10 cellular contexts compared by ENCODE assay signal in the genomic region with DNA sequence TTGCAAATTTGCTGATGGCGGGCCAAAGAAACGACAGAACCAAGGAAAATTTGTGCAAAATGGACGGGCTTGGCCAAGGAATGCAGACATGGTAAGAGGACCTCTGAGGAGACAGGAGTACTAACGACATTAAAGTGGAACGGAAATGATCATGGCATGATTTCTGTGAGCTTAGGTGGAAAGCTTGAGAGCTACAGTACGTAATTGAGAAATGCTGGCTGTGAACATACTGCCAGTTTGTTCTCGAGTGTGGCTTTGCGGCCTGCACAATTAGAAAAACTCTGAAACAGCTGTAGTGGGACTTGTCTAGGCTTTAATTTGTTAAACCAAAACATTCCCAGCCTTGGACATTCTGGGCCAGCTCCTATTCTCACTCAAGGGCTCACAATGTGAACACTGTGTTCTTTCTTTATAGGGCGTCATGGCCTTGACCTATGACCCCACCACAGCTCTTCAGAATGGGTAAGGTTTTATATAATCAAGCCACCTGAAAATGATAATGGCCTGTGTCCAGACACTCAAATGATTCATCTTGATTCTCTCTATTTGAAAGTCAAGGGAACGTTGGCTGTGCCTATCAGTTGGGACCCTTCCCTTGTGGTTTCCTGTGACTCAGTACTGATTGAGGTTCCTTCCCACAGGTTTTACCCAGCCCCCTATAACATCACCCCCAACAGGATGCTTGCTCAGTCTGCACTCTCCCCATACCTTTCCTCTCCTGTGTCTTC. TPM values are rescaled to one million over a fixed set of nuclear protein-coding genes. Genes with fewer than 3 reads are reported as not detected.
A peak's percentile ranks its signal among the peaks of the same experiment; 100 is the strongest.
DNase-seq lines count a peak whose midpoint lies in the region; ATAC-seq, FAIRE-seq and TF ChIP-seq lines count a peak whose summit lies in the region.
"Had no signal": no experiment of that assay in that cellular context is flagged by ENCODE, and none has a peak within 500 bp of the region (broad histone marks: within the 10 kb centered on the region; RNA-seq: fewer than 3 reads in every experiment).

No MANE protein-coding gene starts in this region.

- no peaks in the 10 kb centered on the region for H3K9me3 ChIP-seq in CD8-positive, alpha-beta T cell (ENCODE audit: low read length)
- H3K9me3 ChIP-seq in HepG2 (ENCODE audit: low read length), result no peaks in the 10 kb centered on the region

- no peak overlapping the region for H3K4me3 ChIP-seq in CD8-positive, alpha-beta T cell (ENCODE audit: low read depth, low read length)
- H3K4me3 ChIP-seq in HepG2 (replicated peaks in 1 of 3; ENCODE audit: insufficient read depth in 1 of 3, low read depth in 2 of 3, low read length in 3 of 3), result no peak overlapping the region

- no peak overlapping the region for H3K9ac ChIP-seq in HepG2 (ENCODE audit: insufficient read depth, low read depth, low read length)

- no peaks in the 10 kb centered on the region for H4K20me1 ChIP-seq in HepG2 (ENCODE audit: insufficient read depth, low read length)

- peak; percentile 92 for ATAC-seq in CD8-positive, alpha-beta T cell
- ATAC-seq in HepG2 (peak; percentile 43; the same call in 2 of the 3 replicates), HG02884 (IDR thresholded peaks at IDR 0.05; ENCODE audit: unreplicated experiment) (no peak), HG03378 (IDR thresholded peaks at IDR 0.05; ENCODE audit: unreplicated experiment) (no peak)

- no peak for TF ChIP-seq POLR2A in HepG2 (IDR thresholded peaks at IDR 0.05; ENCODE audit: insufficient read depth in 1 of 2, low read depth in 2 of 2, low read length in 2 of 2)

- H3K27ac ChIP-seq in CD8-positive, alpha-beta T cell (ENCODE audit: low read depth, low read length), result no peak overlapping the region
- no peak overlapping the region for H3K27ac ChIP-seq in HepG2 (ENCODE audit: extremely low read length, insufficient read depth, low read length)
- H3K27ac ChIP-seq: WERI-Rb-1 had no signal

- in situ Hi-C loops in HepG2 (cut with HindIII; ENCODE audit: extremely low pct_ligation_motif_present, low pct_unique_long_range_greater_than_20kb), result no loop called here

- POLR2A ChIA-PET in CD8-positive, alpha-beta T cell (lab: Charles Lee), result interaction anchor here (0.6 to 1.4 kb wide), 2 partner anchors 55 to 1196 kb away, joined by 3 to 5 read pairs; no protein-coding TSS in a partner anchor
- POLR2A ChIA-PET in HepG2 (lab: Yijun Ruan, JAX), result no interaction called here

- H3K4me1 Mint-ChIP-seq in CD8-positive, alpha-beta T cell (ENCODE audit: low read depth), result peaks cover 16% of the 10 kb centered on the region

- no peaks in the 10 kb centered on the region for H3K36me3 Mint-ChIP-seq in CD8-positive, alpha-beta T cell

- peak overlapping the region; percentile 58 for H3K27ac Mint-ChIP-seq in CD8-positive, alpha-beta T cell

- H3K79me2 ChIP-seq in HepG2 (ENCODE audit: insufficient read depth, low read length), result no peaks in the 10 kb centered on the region

- CTCF ChIA-PET in CD8-positive, alpha-beta T cell (lab: Charles Lee), result interaction anchor here (0.9 to 2.1 kb wide), 8 partner anchors 9 to 74 kb away, joined by 3 to 20 read pairs (median 5); partner anchors contain the start of gene RBMS2
- CTCF ChIA-PET in HepG2 (lab: Yijun Ruan, JAX; ENCODE audit: low intra/inter-chr PET ratio, low total read pairs), result no interaction called here

- peak overlapping the region; percentile 37 for H3K4me3 Mint-ChIP-seq in CD8-positive, alpha-beta T cell

- H3K27me3 Mint-ChIP-seq in CD8-positive, alpha-beta T cell (ENCODE audit: low read depth), result no peaks in the 10 kb centered on the region

- FAIRE-seq in HepG2 (lab: Jason Lieb, UNC), result no peak

- no peaks in the 10 kb centered on the region for H3K27me3 ChIP-seq in CD8-positive, alpha-beta T cell (ENCODE audit: insufficient read depth, low read length)
- no peaks in the 10 kb centered on the region for H3K27me3 ChIP-seq in HepG2 (ENCODE audit: control insufficient read depth in 1 of 2, insufficient read depth in 2 of 2, low read length in 2 of 2)

- H3K36me3 ChIP-seq in CD8-positive, alpha-beta T cell (ENCODE audit: insufficient read depth, low read length), result no peaks in the 10 kb centered on the region
- H3K36me3 ChIP-seq in HepG2 (replicated peaks in 1 of 2; ENCODE audit: control insufficient read depth in 1 of 2, insufficient read depth in 2 of 2, low read length in 2 of 2), result no peaks in the 10 kb centered on the region
- H3K36me3 ChIP-seq: WERI-Rb-1 had no signal

- TF ChIP-seq EP300 in HepG2 (IDR thresholded peaks at IDR 0.05; ENCODE audit: low read depth in 2 of 2, low read length in 2 of 2), result no peak
- TF ChIP-seq EP300 in HepG2 (CRISPR knock-in tag; IDR thresholded peaks at IDR 0.05; ENCODE audit: borderline replicate concordance), result no peak

- no peak for TF ChIP-seq CTCF in CD8-positive, alpha-beta T cell (IDR thresholded peaks at IDR 0.05)
- no peak for TF ChIP-seq CTCF in HepG2 (CRISPR knock-in tag; IDR thresholded peaks at IDR 0.05)

- H3K4me1 ChIP-seq in CD8-positive, alpha-beta T cell (ENCODE audit: insufficient read depth, low read length), result peaks cover 19% of the 10 kb centered on the region
- H3K4me1 ChIP-seq in HepG2 (ENCODE audit: insufficient read depth, low read length), result peaks cover 14% of the 10 kb centered on the region

- H2AFZ ChIP-seq in HepG2 (ENCODE audit: low read length), result no peak overlapping the region

- BruUV-seq in HepG2 (replicated peaks; lab: Mats Ljungman, UMichigan), result no TSS peak

- H3K9me3 Mint-ChIP-seq in CD8-positive, alpha-beta T cell, result no peaks in the 10 kb centered on the region

- peak in 4 of 7 experiments; percentile 13 to 61 (median 38) for DNase-seq in CD8-positive, alpha-beta T cell
- DNase-seq in LHCN-M2 (ENCODE audit: low read depth) (peak; percentile 63), HepG2 (ENCODE audit: low spot score) (peak; percentile 54), cortex of kidney (lab: John Stamatoyannopoulos, UW) (no peak), NCI-H1694 treated with DMSO at 0.1 percent for 48 hours (lab: John Stamatoyannopoulos, UW) (no peak)
- peak; percentile 31 for DNase-seq in activated gamma-delta T cell treated with anti-CD3 and anti-CD28 coated beads, Interleukin-2, amount 50 U/mL, for 16 hours (ENCODE audit: low read depth)
- DNase-seq: NCI-H446, WERI-Rb-1 had no signal

- intact Hi-C loops in CD8-positive, alpha-beta T cell (cut with DNase I, micrococcal nuclease), result no loop called here
- intact Hi-C loops in HepG2 (cut with micrococcal nuclease; ENCODE audit: unreplicated experiment), result no loop called here

- no peak overlapping the region for H3K4me2 ChIP-seq in HepG2 (ENCODE audit: low read depth, low read length)

- no peak for TF ChIP-seq RAD21 in HepG2 (CRISPR knock-in tag; IDR thresholded peaks at IDR 0.05)

- 68% methylated on average over 9 of the region's 10 CpGs for WGBS in HepG2 (ENCODE audit: low lambda C conversion rate)

RNA-seq across cellular contexts. Expression of gene BAZ2A, which starts 48.5 kb away (rescaled TPM):
- 100 to 1,000 TPM; 197 to 198 TPM for total RNA-seq in CD8-positive, alpha-beta T cell
- total RNA-seq in LHCN-M2 (2014; rRNA removed) (18.6 and 20.5 TPM in 2 replicates), HepG2 (2016; rRNA removed; fragmentation: Illumina TruSeq; extraction: Trizol) (21.8 and 25.5 TPM in 2 replicates)
- polyA plus RNA-seq in LHCN-M2 (2012), result 15.8 TPM
- 7.5 and 9.3 TPM in 2 replicates for total RNA-seq in HepG2 (2016; cell fraction: cytosol; rRNA removed; fragmentation: Illumina TruSeq; extraction: Trizol; ENCODE audit: low read depth)
- total RNA-seq in HepG2 (2016; cell fraction: insoluble cytoplasmic fraction; rRNA removed; fragmentation: Illumina TruSeq; extraction: Trizol), result 19.6 and 20.3 TPM in 2 replicates
- 10.4 and 11.5 TPM in 2 replicates for total RNA-seq in HepG2 (2016; cell fraction: membrane; rRNA removed; fragmentation: Illumina TruSeq; extraction: Trizol)
- 26.9 and 27.3 TPM in 2 replicates for total RNA-seq in HepG2 (2016; cell fraction: nucleus; rRNA removed; fragmentation: Illumina TruSeq; extraction: Trizol)
- 63.5 and 73.5 TPM in 2 replicates for polyA plus RNA-seq in HepG2 (2011; rRNA removed)
- 26.0 and 27.6 TPM in 2 replicates for polyA plus RNA-seq in HepG2 (2011; cell fraction: cytosol; rRNA removed)
- polyA plus RNA-seq in HepG2 (2011; cell fraction: nucleus; rRNA removed), result 119 and 134 TPM in 2 replicates
- polyA plus RNA-seq in HepG2 (2012), result 46.0 and 50.1 TPM in 2 replicates
- polyA plus RNA-seq in HepG2 (2016; cell fraction: cytosol; fragmentation: Illumina TruSeq; extraction: Trizol; ENCODE audit: low read depth), result 0.96 and 1.7 TPM in 2 replicates
- 18.5 and 25.0 TPM in 2 replicates for polyA plus RNA-seq in HepG2 (2016; cell fraction: insoluble cytoplasmic fraction; fragmentation: Illumina TruSeq; extraction: Trizol; ENCODE audit: low read depth)
- polyA plus RNA-seq in HepG2 (2016; cell fraction: membrane; fragmentation: Illumina TruSeq; extraction: Trizol; ENCODE audit: low read depth), result 4.6 and 4.7 TPM in 2 replicates
- 52.0 and 52.8 TPM in 2 replicates for polyA plus RNA-seq in HepG2 (2016; cell fraction: nucleus; fragmentation: Illumina TruSeq; extraction: Trizol; ENCODE audit: insufficient read depth, low read depth)
- polyA minus RNA-seq in HepG2 (2011; rRNA and poly(A)+ RNA removed; ENCODE audit: low replicate concordance), result 99.4 and 117 TPM in 2 replicates
- 47.0 and 52.8 TPM in 2 replicates for polyA minus RNA-seq in HepG2 (2011; cell fraction: cytosol; rRNA and poly(A)+ RNA removed)
- 86.6 and 108 TPM in 2 replicates for polyA minus RNA-seq in HepG2 (2011; cell fraction: nucleus; rRNA and poly(A)+ RNA removed)

RNA-seq across cellular contexts. Expression of gene RBMS2, which starts 60.0 kb away (rescaled TPM):
- total RNA-seq in CD8-positive, alpha-beta T cell, result 1 to 10 TPM; 8.3 to 9.9 TPM
- 12.1 and 13.0 TPM in 2 replicates for total RNA-seq in LHCN-M2 (2014; rRNA removed)
- 37.9 TPM for polyA plus RNA-seq in LHCN-M2 (2012)
- total RNA-seq in HepG2 (2016; rRNA removed; fragmentation: Illumina TruSeq; extraction: Trizol), result 0.53 and 0.81 TPM in 2 replicates
- 1.4 and 3.4 TPM in 2 replicates for total RNA-seq in HepG2 (2016; cell fraction: cytosol; rRNA removed; fragmentation: Illumina TruSeq; extraction: Trizol; ENCODE audit: low read depth)
- total RNA-seq in HepG2 (2016; cell fraction: insoluble cytoplasmic fraction; rRNA removed; fragmentation: Illumina TruSeq; extraction: Trizol), result 0.52 and 1.7 TPM in 2 replicates
- 0.93 and 5.7 TPM in 2 replicates for total RNA-seq in HepG2 (2016; cell fraction: membrane; rRNA removed; fragmentation: Illumina TruSeq; extraction: Trizol)
- total RNA-seq in HepG2 (2016; cell fraction: nucleus; rRNA removed; fragmentation: Illumina TruSeq; extraction: Trizol), result 0.68 and 2.8 TPM in 2 replicates
- 6.0 and 7.4 TPM in 2 replicates for polyA plus RNA-seq in HepG2 (2011; rRNA removed)
- polyA plus RNA-seq in HepG2 (2011; cell fraction: cytosol; rRNA removed), result 4.9 and 5.8 TPM in 2 replicates
- polyA plus RNA-seq in HepG2 (2011; cell fraction: nucleus; rRNA removed), result 4.1 and 31.3 TPM in 2 replicates
- polyA plus RNA-seq in HepG2 (2012), result 4.5 and 6.2 TPM in 2 replicates
- 4.3 and 5.5 TPM in 2 replicates for polyA plus RNA-seq in HepG2 (2016; cell fraction: cytosol; fragmentation: Illumina TruSeq; extraction: Trizol; ENCODE audit: low read depth)
- 2.0 and 2.8 TPM in 2 replicates for polyA plus RNA-seq in HepG2 (2016; cell fraction: insoluble cytoplasmic fraction; fragmentation: Illumina TruSeq; extraction: Trizol; ENCODE audit: low read depth)
- polyA plus RNA-seq in HepG2 (2016; cell fraction: membrane; fragmentation: Illumina TruSeq; extraction: Trizol; ENCODE audit: low read depth), result 5.5 and 8.4 TPM in 2 replicates
- 3.7 and 5.1 TPM in 2 replicates for polyA plus RNA-seq in HepG2 (2016; cell fraction: nucleus; fragmentation: Illumina TruSeq; extraction: Trizol; ENCODE audit: insufficient read depth, low read depth)
- polyA minus RNA-seq in HepG2 (2011; rRNA and poly(A)+ RNA removed; ENCODE audit: low replicate concordance), result 11.3 and 107 TPM in 2 replicates
- 6.9 and 7.3 TPM in 2 replicates for polyA minus RNA-seq in HepG2 (2011; cell fraction: cytosol; rRNA and poly(A)+ RNA removed)
- 1.3 and 1.9 TPM in 2 replicates for polyA minus RNA-seq in HepG2 (2011; cell fraction: nucleus; rRNA and poly(A)+ RNA removed)

Comparison
In these comparisons a context has a peak if more than half of its experiments do, and no peak if none do; other contexts are left out.
1. ATAC-seq: peak in CD8-positive, alpha-beta T cell (single experiment) and HepG2 (single experiment); none in HG02884 (single experiment) and HG03378 (single experiment).
2. DNase-seq: peak in CD8-positive, alpha-beta T cell (4 of 7), LHCN-M2 (single experiment), activated gamma-delta T cell treated with anti-CD3 and anti-CD28 coated beads, Interleukin-2, amount 50 U/mL, for 16 hours (single experiment) and HepG2 (single experiment); none in cortex of kidney (single experiment) and NCI-H1694 treated with DMSO at 0.1 percent for 48 hours (single experiment).